ENCODE assay signal across 10 cellular contexts in the genomic region with DNA sequence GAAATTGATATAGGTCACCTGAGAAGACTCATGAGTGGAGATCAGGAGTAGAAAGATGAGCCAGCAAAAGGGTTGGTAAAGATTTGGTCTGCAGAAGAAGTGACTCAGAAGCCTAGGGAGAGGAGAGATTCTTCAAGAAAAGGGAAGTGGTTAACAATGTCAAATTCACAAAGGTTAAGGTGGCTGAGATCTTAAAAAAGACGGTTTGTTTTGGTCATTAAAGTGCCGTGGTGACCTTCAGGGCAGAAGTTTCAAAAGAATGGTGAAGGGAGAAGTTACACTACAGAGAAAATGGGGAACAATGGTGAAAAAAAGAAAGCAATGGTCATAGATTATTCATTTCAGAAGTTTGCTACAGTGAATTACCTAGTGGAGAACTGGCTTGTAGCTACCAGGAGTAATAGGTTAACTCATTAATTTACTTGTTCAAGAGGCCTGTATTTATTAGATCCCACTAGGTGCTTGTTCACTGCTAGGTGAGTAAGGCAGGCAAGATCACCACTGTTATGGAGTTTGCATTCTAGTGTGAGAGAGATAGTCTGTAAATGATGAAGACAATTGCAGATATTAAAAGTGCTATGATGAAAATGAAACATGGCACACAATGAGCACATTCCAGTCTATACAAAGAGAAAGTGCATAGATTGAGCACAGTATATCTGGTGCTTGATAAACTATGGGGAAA. TPM values are rescaled to one million over a fixed set of nuclear protein-coding genes. Genes with fewer than 3 reads are reported as not detected.
DNase-seq lines count a peak whose midpoint lies in the region; ATAC-seq and TF ChIP-seq lines count a peak whose summit lies in the region.
"Had no signal": no experiment of that assay in that cellular context is flagged by ENCODE, and none has a peak within 500 bp of the region (broad histone marks: within the 10 kb centered on the region; RNA-seq: fewer than 3 reads in every experiment).

No MANE protein-coding gene starts in this region.

- no peak overlapping the region for H2BK12ac ChIP-seq in neuronal stem cell (ENCODE audit: low read length)

- H4K20me1 ChIP-seq in KMS-11 (ENCODE audit: insufficient read depth), result no peaks in the 10 kb centered on the region

- H3K9me3 ChIP-seq in neuronal stem cell (replicated peaks in 1 of 2; ENCODE audit: control insufficient read depth in 2 of 2, insufficient read depth in 1 of 2, low read depth in 1 of 2, low read length in 2 of 2), result no peaks in the 10 kb centered on the region
- H3K9me3 ChIP-seq: SJSA1 had no signal

- no peak overlapping the region for H4K91ac ChIP-seq in neuronal stem cell (ENCODE audit: low read depth, low read length, poor library complexity)

- H3K4me3 Mint-ChIP-seq in memory B cell, result no peak overlapping the region

- H2BK5ac ChIP-seq in neuronal stem cell (ENCODE audit: low read length), result no peak overlapping the region

- H3K27ac Mint-ChIP-seq in memory B cell, result no peak overlapping the region

- H3K4me1 ChIP-seq in KMS-11 (ENCODE audit: low read depth, poor library complexity, severe bottlenecking) (peaks cover 99% of the 10 kb centered on the region), neuronal stem cell (ENCODE audit: control insufficient read depth in 2 of 2, insufficient read depth in 1 of 2, low read depth in 1 of 2, low read length in 2 of 2) (no peaks in the 10 kb centered on the region)

- H3K18ac ChIP-seq in neuronal stem cell (ENCODE audit: low read length), result no peak overlapping the region

- H3K79me1 ChIP-seq in neuronal stem cell (ENCODE audit: low read depth, low read length), result no peaks in the 10 kb centered on the region

- H3K36me3 ChIP-seq in KMS-11 (ENCODE audit: insufficient read depth) (no peaks in the 10 kb centered on the region), neuronal stem cell (replicated peaks in 1 of 2; ENCODE audit: control insufficient read depth in 2 of 2, insufficient read depth in 2 of 2, low read length in 2 of 2) (no peaks in the 10 kb centered on the region)
- H3K36me3 ChIP-seq: SJSA1 had no signal

- H2AFZ ChIP-seq in KMS-11 (ENCODE audit: low read depth), result peak overlapping the region; percentile 6
- H2AFZ ChIP-seq in neuronal stem cell (ENCODE audit: low read length), result no peak overlapping the region

- H2AK5ac ChIP-seq in neuronal stem cell (ENCODE audit: low read depth, low read length), result no peak overlapping the region

- H3K27ac ChIP-seq in KMS-11, result peak overlapping the region; percentile 50
- no peak overlapping the region for H3K27ac ChIP-seq in neuronal stem cell (replicated peaks; ENCODE audit: low read length)
- H3K27ac ChIP-seq: SJSA1 had no signal

- H3K4me2 ChIP-seq in KMS-11, result peak overlapping the region; percentile 92
- H3K4me2 ChIP-seq in neuronal stem cell (ENCODE audit: insufficient read depth, low read length, poor library complexity, severe bottlenecking), result no peak overlapping the region

- H3K4me3 ChIP-seq in KMS-11 (IDR thresholded peaks at IDR 0.05; ENCODE audit: insufficient read depth, low read depth, low read length), result peak overlapping the region; percentile 75
- H3K4me3 ChIP-seq in neuronal stem cell (ENCODE audit: low read length in 2 of 2), result no peak overlapping the region
- H3K4me3 ChIP-seq: SJSA1 had no signal

- H3K79me2 ChIP-seq in KMS-11 (ENCODE audit: insufficient read depth, low read depth), result no peaks in the 10 kb centered on the region

- no peak overlapping the region for H2BK15ac ChIP-seq in neuronal stem cell (ENCODE audit: low read length)

- peaks cover 33% of the 10 kb centered on the region for H3K4me1 Mint-ChIP-seq in memory B cell

- H3K14ac ChIP-seq in neuronal stem cell (ENCODE audit: low read length), result no peak overlapping the region

- H4K8ac ChIP-seq in neuronal stem cell (ENCODE audit: low read depth, low read length), result no peak overlapping the region

- H3K27me3 ChIP-seq in KMS-11 (ENCODE audit: insufficient read depth, low read depth) (no peaks in the 10 kb centered on the region), neuronal stem cell (ENCODE audit: control insufficient read depth in 3 of 3, insufficient read depth in 3 of 3, low read depth in 1 of 3, low read length in 3 of 3) (peaks cover 0 to 14% (median 0%) of the 10 kb centered on the region in 3 experiments)
- H3K27me3 ChIP-seq: SJSA1 had no signal

- no peak overlapping the region for H2BK120ac ChIP-seq in neuronal stem cell (ENCODE audit: low read depth, low read length)

- no peak for TF ChIP-seq CTCF in KMS-11 (conservative IDR thresholded peaks at IDR 0.05; ENCODE audit: low read depth, low read length)

- H3K9ac ChIP-seq in KMS-11, result no peak overlapping the region
- H3K9ac ChIP-seq in neuronal stem cell (ENCODE audit: low read depth, low read length, poor library complexity), result no peak overlapping the region

- no peaks in the 10 kb centered on the region for H3K27me3 Mint-ChIP-seq in memory B cell

- WGBS in neuronal stem cell (ENCODE audit: extremely low coverage in 2 of 2, insufficient read length in 2 of 2, insufficient replicate concordance in 1 of 2), 2 donors, result no CpG with 5 or more reads among the region's 2 CpGs

- no peak overlapping the region for H3K23ac ChIP-seq in neuronal stem cell (ENCODE audit: low read depth, low read length, poor library complexity)

- no peaks in the 10 kb centered on the region for H3K36me3 Mint-ChIP-seq in memory B cell

- H3K4ac ChIP-seq in neuronal stem cell (ENCODE audit: low read length), result no peak overlapping the region

- peak in 1 of 2 donors; percentile 50 for DNase-seq in memory B cell (ENCODE audit: low spot score in 2 of 2)
- DNase-seq in neuronal stem cell (ENCODE audit: low spot score), result no peak
- DNase-seq in NCI-H345 (lab: John Stamatoyannopoulos, UW), result no peak
- DNase-seq in NCI-H2196 treated with DMSO at 0.1 percent for 48 hours (lab: John Stamatoyannopoulos, UW; ENCODE audit: unreplicated experiment), result no peak
- no peak for DNase-seq in hippocampal formation (lab: John Stamatoyannopoulos, UW)

- H3K9me3 Mint-ChIP-seq in memory B cell, result no peaks in the 10 kb centered on the region

- ATAC-seq in GM18861 (IDR thresholded peaks at IDR 0.05; ENCODE audit: unreplicated experiment), result peak; percentile 83
- peak; percentile 81 for ATAC-seq in HG02588 (IDR thresholded peaks at IDR 0.05; ENCODE audit: unreplicated experiment)
- peak; percentile 82 for ATAC-seq in memory B cell (ENCODE audit: low read depth)
- ATAC-seq: left lobe of liver had no signal

RNA-seq across cellular contexts. Expression of a gene that starts 43.0 kb away (rescaled TPM):
- polyA plus RNA-seq in neuronal stem cell (2013, experiment 1 of 2), result 2.7 TPM
- 2.6 TPM for polyA plus RNA-seq in neuronal stem cell (2013, experiment 2 of 2)

RNA-seq across cellular contexts. Expression of a gene that starts 43.3 kb away (rescaled TPM):
- polyA plus RNA-seq in neuronal stem cell (2013, experiment 1 of 2), result 3.2 TPM
- 3.5 TPM for polyA plus RNA-seq in neuronal stem cell (2013, experiment 2 of 2)

RNA-seq across cellular contexts. Expression of a gene that starts 59.0 kb away (rescaled TPM):
- 0.01 TPM for polyA plus RNA-seq in neuronal stem cell (2013, experiment 1 of 2)
- polyA plus RNA-seq in neuronal stem cell (2013, experiment 2 of 2), result 0.04 TPM
